In the genomic region with DNA sequence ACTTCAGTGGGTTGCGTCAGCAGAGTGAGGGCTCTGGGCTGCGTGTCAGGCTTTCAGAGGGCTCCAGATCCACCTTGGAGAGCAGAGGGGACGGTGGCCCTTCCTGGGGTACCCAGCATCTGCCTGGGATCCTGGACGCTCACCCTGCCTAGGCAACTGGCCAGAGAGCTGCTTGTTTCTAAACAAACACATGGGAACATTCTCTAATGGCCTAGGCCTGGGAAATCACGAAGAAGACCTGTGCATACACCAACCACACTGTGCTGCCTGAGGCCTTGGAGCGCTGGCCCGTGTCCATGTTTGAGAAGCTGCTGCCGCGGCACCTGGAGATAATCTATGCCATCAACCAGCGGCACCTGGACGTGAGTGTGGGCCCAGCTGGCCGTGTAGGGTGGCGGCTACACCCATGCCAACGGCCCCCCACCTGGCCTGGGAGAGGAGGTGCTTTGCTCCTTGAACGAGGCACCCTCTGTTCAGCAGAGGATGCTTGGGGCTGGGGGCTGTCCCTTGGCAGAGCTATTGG, we compare ENCODE assay signal across 13 cellular contexts. TPM values are rescaled to one million over a fixed set of nuclear protein-coding genes. Genes with fewer than 3 reads are reported as not detected.
A peak's percentile ranks its signal among the peaks of the same experiment; 100 is the strongest.
DNase-seq lines count a peak whose midpoint lies in the region; ATAC-seq and TF ChIP-seq lines count a peak whose summit lies in the region.
"Had no signal": no experiment of that assay in that cellular context is flagged by ENCODE, and none has a peak within 500 bp of the region (broad histone marks: within the 10 kb centered on the region; RNA-seq: fewer than 3 reads in every experiment).

No MANE protein-coding gene starts in this region.

- no peak for ATAC-seq in left cardiac atrium
- ATAC-seq in GM18502 (IDR thresholded peaks at IDR 0.05; ENCODE audit: poor library complexity, unreplicated experiment): no peak
- ATAC-seq in GM19397 (IDR thresholded peaks at IDR 0.05; ENCODE audit: unreplicated experiment): no peak

- TF ChIP-seq CTCF in spleen (IDR thresholded peaks at IDR 0.05 in 8 of 11, conservative IDR thresholded peaks at IDR 0.05 in 3 of 11): no peak

- peak; percentile 35 to 86 (median 63) for DNase-seq in NCI-H1417 (lab: John Stamatoyannopoulos, UW)
- no peak for DNase-seq in NCI-H1417 treated with DMSO at 0.1 percent for 48 hours (lab: John Stamatoyannopoulos, UW)
- DNase-seq in NCI-H69 (lab: John Stamatoyannopoulos, UW): peak; percentile 91
- peak; percentile 15 for DNase-seq in left cardiac atrium
- peak; percentile 72 for DNase-seq in spleen
- DNase-seq in foreskin melanocyte: no peak
- DNase-seq: 8988T; activated CD4-positive, alpha-beta T cell treated with anti-CD3 and anti-CD28 coated beads, Interleukin-2, amount 50 U/mL, for 1 hour; amygdala; EL; retina had no signal

- no peaks in the 10 kb centered on the region for H3K27me3 ChIP-seq in spleen (replicated peaks in 1 of 7)

- H3K36me3 ChIP-seq in spleen: peaks cover 0 to 100% (median 75%) of the 10 kb centered on the region in 6 donors

- H3K4me1 ChIP-seq in spleen: peaks cover 0 to 31% (median 10%) of the 10 kb centered on the region in 6 donors

- 72 to 87% (median 85%) methylated on average over 4 to 15 of the region's 15 CpGs for WGBS in spleen, 5 donors

- H3K4me3 ChIP-seq in spleen: no peak overlapping the region

- no peak overlapping the region for H3K27ac ChIP-seq in spleen

- no peak for TF ChIP-seq POLR2A in spleen (IDR thresholded peaks at IDR 0.05)

- H3K9me3 ChIP-seq in spleen: no peaks in the 10 kb centered on the region

- intact Hi-C loops in left cardiac atrium (cut with DNase I) (no loop called here), spleen (cut with DNase I; ENCODE audit: low total_unique reads) (no loop called here)

RNA-seq across cellular contexts. Expression of a gene that starts 32.2 kb away (rescaled TPM):
- total RNA-seq in left cardiac atrium (100 to 1,000 TPM; 103 to 152 TPM), spleen (10 to 100 TPM; 27.0 to 47.8 (median 34.4) TPM)
- 10 to 100 TPM; 10.5 to 29.4 (median 18.2) TPM for polyA plus RNA-seq in spleen

Comparison
In these comparisons a context has a peak if more than half of its experiments do, and no peak if none do; other contexts are left out.
1. DNase-seq: peak in NCI-H1417 (3 of 3), NCI-H69 (single experiment), left cardiac atrium (single experiment) and spleen (single experiment); none in NCI-H1417 treated with DMSO at 0.1 percent for 48 hours (single experiment) and foreskin melanocyte (single experiment).